Comparison of ENCODE assay signal across 34 cellular contexts in the genomic region with DNA sequence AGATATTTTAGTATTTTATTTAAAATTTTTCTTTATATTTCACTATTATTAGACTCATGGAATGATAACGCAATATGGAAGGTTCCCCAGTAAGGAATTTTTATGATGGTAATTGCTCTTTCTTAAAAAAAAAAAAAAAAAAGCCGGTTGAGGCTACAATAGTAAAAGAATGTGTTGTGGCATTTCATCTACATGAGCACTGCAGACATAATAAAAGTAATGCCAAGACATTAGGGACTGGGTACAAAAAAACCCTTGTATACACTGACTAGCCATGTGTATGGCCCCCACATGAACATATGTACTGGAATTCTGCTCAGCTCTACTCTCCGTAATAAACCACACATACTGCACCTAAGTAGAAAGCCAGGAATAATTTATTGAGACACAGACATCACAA.
DNase-seq lines count a peak whose midpoint lies in the region; ATAC-seq, FAIRE-seq and TF ChIP-seq lines count a peak whose summit lies in the region.
"Had no signal": no experiment of that assay in that cellular context is flagged by ENCODE, and none has a peak within 500 bp of the region (broad histone marks: within the 10 kb centered on the region; RNA-seq: fewer than 3 reads in every experiment).

No MANE protein-coding gene starts in this region.

- CTCF ChIA-PET in AG04449 (lab: Yijun Ruan, JAX), result interaction anchor here (2.7 kb wide), 1 partner anchor 453 kb away, joined by 12 read pairs; no protein-coding TSS in a partner anchor

- ATAC-seq in HG03442 (IDR thresholded peaks at IDR 0.05; ENCODE audit: unreplicated experiment), result no peak
- ATAC-seq: activated CD4-positive, CD25-positive, alpha-beta regulatory T cell treated with anti-CD3 and anti-CD28 coated beads, Interleukin-2, amount 50 U/mL, for 24 hours; activated CD8-positive, alpha-beta memory T cell treated with anti-CD3 and anti-CD28 coated beads, Interleukin-2, amount 10 ng/mL, durations not matched to agents 7 days and 5 days; CD8-positive, alpha-beta T cell; PC-3; T-helper 17 cell; upper lobe of right lung had no signal

- H3K36me3 ChIP-seq in astrocyte (ENCODE audit: insufficient read depth, low read length), result peaks cover 16% of the 10 kb centered on the region
- H3K36me3 ChIP-seq in hepatocyte (replicated peaks; ENCODE audit: insufficient read depth, low read depth), result no peaks in the 10 kb centered on the region
- H3K36me3 ChIP-seq: brain microvascular endothelial cell, neutrophil, prostate gland, upper lobe of right lung had no signal

- H3K9ac ChIP-seq in astrocyte (ENCODE audit: low read length), result no peak overlapping the region

- no peak overlapping the region for H2AFZ ChIP-seq in astrocyte (ENCODE audit: low read depth, low read length)
- H2AFZ ChIP-seq in hepatocyte, result no peak overlapping the region

- H3K27ac ChIP-seq in astrocyte (ENCODE audit: low read depth, low read length) (no peak overlapping the region), hepatocyte (no peak overlapping the region)
- H3K27ac ChIP-seq: HL-60, neutrophil, prostate gland, upper lobe of right lung had no signal

- H3K79me2 ChIP-seq in astrocyte (ENCODE audit: insufficient read depth, low read length), result no peaks in the 10 kb centered on the region
- H3K79me2 ChIP-seq in hepatocyte, result no peaks in the 10 kb centered on the region

- WGBS in hepatocyte (ENCODE audit: low lambda C conversion rate, missing lambda C conversion rate), result 57% methylated on average over 3 of the region's 3 CpGs

- no peaks in the 10 kb centered on the region for H3K9me2 ChIP-seq in hepatocyte (replicated peaks; ENCODE audit: insufficient read depth)

- peaks cover 17% of the 10 kb centered on the region for H3K4me1 Mint-ChIP-seq in astrocyte (ENCODE audit: low read depth, unreplicated experiment)
- H3K4me1 Mint-ChIP-seq: activated CD8-positive, alpha-beta memory T cell treated with anti-CD3 and anti-CD28 coated beads, Interleukin-2, amount 10 ng/mL, durations not matched to agents 7 days and 5 days; naive B cell had no signal

- peak; percentile 34 for DNase-seq in AG04449 (ENCODE audit: low read depth, low spot score)
- peak; percentile 21 for DNase-seq in GM04503 (ENCODE audit: low read depth)
- DNase-seq in astrocyte (ENCODE audit: low read depth), result peak; percentile 64
- DNase-seq in hepatocyte (ENCODE audit: low spot score), result no peak
- no peak for DNase-seq in NCI-H187 treated with DMSO at 0.1 percent for 48 hours (lab: John Stamatoyannopoulos, UW)
- DNase-seq in posterior cingulate gyrus, result no peak
- no peak for DNase-seq in inferior parietal cortex (ENCODE audit: extremely low spot score)
- DNase-seq: 8988T; activated CD4-positive, alpha-beta T cell treated with anti-CD3 and anti-CD28 coated beads, Interleukin-2, amount 50 U/mL, for 4 hours; activated CD8-positive, alpha-beta memory T cell treated with anti-CD3 and anti-CD28 coated beads, Interleukin-2, amount 10 ng/mL, durations not matched to agents 7 days and 5 days; activated gamma-delta T cell treated with Interleukin-2 at 50 U/mL for 16 hours; activated naive CD8-positive, alpha-beta T cell treated with anti-CD3 and anti-CD28 coated beads, Interleukin-2, amount 10 ng/mL, durations not matched to agents 7 days and 5 days; activated T-cell treated with anti-CD3 and anti-CD28 coated beads, Interleukin-2, amount 50 U/mL, for 48 hours; CD8-positive, alpha-beta T cell; effector CD4-positive, alpha-beta T cell; glutamatergic neuron; H9; kidney; midbrain; naive B cell; NCI-H1417; NCI-H2029 treated with DMSO at 0.1 percent for 48 hours; NCI-H524 treated with DMSO at 0.1 percent for 48 hours; PC-3; stimulated activated naive CD4-positive, alpha-beta T cell; T-helper 17 cell; upper lobe of right lung had no signal

- no peak overlapping the region for H3K4me3 ChIP-seq in AG04449 (ENCODE audit: low read depth, low read length)
- H3K4me3 ChIP-seq in astrocyte (ENCODE audit: insufficient read depth, low read depth, low read length), result no peak overlapping the region
- H3K4me3 ChIP-seq in hepatocyte, result no peak overlapping the region
- H3K4me3 ChIP-seq: prostate gland, upper lobe of right lung had no signal

- peak; percentile 56 for FAIRE-seq in astrocyte (lab: Jason Lieb, UNC)
- FAIRE-seq: TTC549 had no signal

- no peak overlapping the region for H3K4me3 Mint-ChIP-seq in astrocyte (ENCODE audit: unreplicated experiment)
- H3K4me3 Mint-ChIP-seq: activated CD8-positive, alpha-beta memory T cell treated with anti-CD3 and anti-CD28 coated beads, Interleukin-2, amount 10 ng/mL, durations not matched to agents 7 days and 5 days; activated naive CD8-positive, alpha-beta T cell treated with anti-CD3 and anti-CD28 coated beads, Interleukin-2, amount 10 ng/mL, durations not matched to agents 7 days and 5 days; CD8-positive, alpha-beta T cell; H9; T-helper 17 cell had no signal

- H3K27me3 ChIP-seq in astrocyte (ENCODE audit: insufficient read depth, low read length), result no peaks in the 10 kb centered on the region
- H3K27me3 ChIP-seq in hepatocyte, result no peaks in the 10 kb centered on the region
- H3K27me3 ChIP-seq: brain microvascular endothelial cell, neutrophil, upper lobe of right lung had no signal

- peak overlapping the region; percentile 7 for H3K4me2 ChIP-seq in astrocyte (ENCODE audit: low read length)
- peak overlapping the region; percentile 71 for H3K4me2 ChIP-seq in hepatocyte

- no peak overlapping the region for H3K27ac Mint-ChIP-seq in astrocyte (ENCODE audit: unreplicated experiment)
- H3K27ac Mint-ChIP-seq: activated CD8-positive, alpha-beta memory T cell treated with anti-CD3 and anti-CD28 coated beads, Interleukin-2, amount 10 ng/mL, durations not matched to agents 7 days and 5 days; activated naive CD8-positive, alpha-beta T cell treated with anti-CD3 and anti-CD28 coated beads, Interleukin-2, amount 10 ng/mL, durations not matched to agents 7 days and 5 days; CD8-positive, alpha-beta T cell; naive B cell; T-helper 17 cell had no signal

- TF ChIP-seq CTCF in AG04449 (IDR thresholded peaks at IDR 0.05; ENCODE audit: insufficient read depth, low read length, missing control alignments) (no peak), astrocyte (IDR thresholded peaks at IDR 0.05; ENCODE audit: insufficient read depth, low read depth, low read length) (no peak), hepatocyte (IDR thresholded peaks at IDR 0.05; ENCODE audit: poor library complexity) (no peak)

- H4K20me1 ChIP-seq in astrocyte (ENCODE audit: insufficient read depth, low read length), result no peaks in the 10 kb centered on the region
- H4K20me1 ChIP-seq in hepatocyte (ENCODE audit: insufficient read depth, poor library complexity, severe bottlenecking), result no peaks in the 10 kb centered on the region

- H3K36me3 Mint-ChIP-seq in astrocyte (ENCODE audit: low read depth, unreplicated experiment), result peaks cover 16% of the 10 kb centered on the region
- H3K36me3 Mint-ChIP-seq: activated naive CD8-positive, alpha-beta T cell treated with anti-CD3 and anti-CD28 coated beads, Interleukin-2, amount 10 ng/mL, durations not matched to agents 7 days and 5 days had no signal

- no peaks in the 10 kb centered on the region for H3K27me3 Mint-ChIP-seq in astrocyte (ENCODE audit: low read depth, unreplicated experiment)
- H3K27me3 Mint-ChIP-seq: activated CD8-positive, alpha-beta memory T cell treated with anti-CD3 and anti-CD28 coated beads, Interleukin-2, amount 10 ng/mL, durations not matched to agents 7 days and 5 days; activated naive CD8-positive, alpha-beta T cell treated with anti-CD3 and anti-CD28 coated beads, Interleukin-2, amount 10 ng/mL, durations not matched to agents 7 days and 5 days; naive B cell had no signal

- H3K4me1 ChIP-seq in astrocyte (ENCODE audit: insufficient read depth, low read length), result peaks cover 14% of the 10 kb centered on the region
- peaks cover 17% of the 10 kb centered on the region for H3K4me1 ChIP-seq in hepatocyte (ENCODE audit: insufficient read depth)
- H3K4me1 ChIP-seq: prostate gland, upper lobe of right lung had no signal

- H3K9me3 ChIP-seq in astrocyte (ENCODE audit: insufficient read depth, low read depth, low read length) (no peaks in the 10 kb centered on the region), hepatocyte (ENCODE audit: low read depth) (no peaks in the 10 kb centered on the region)
- H3K9me3 ChIP-seq: neutrophil, prostate gland, upper lobe of right lung had no signal

- no peaks in the 10 kb centered on the region for H3K9me3 Mint-ChIP-seq in astrocyte (ENCODE audit: unreplicated experiment)
- H3K9me3 Mint-ChIP-seq: activated naive CD8-positive, alpha-beta T cell treated with anti-CD3 and anti-CD28 coated beads, Interleukin-2, amount 10 ng/mL, durations not matched to agents 7 days and 5 days; CD8-positive, alpha-beta T cell had no signal

- POLR2A ChIA-PET in AG04449 (lab: Yijun Ruan, JAX), result interaction anchor here (0.6 kb wide), 1 partner anchor 448 kb away, joined by 5 read pairs; no protein-coding TSS in a partner anchor

- intact Hi-C loops in posterior cingulate gyrus (cut with DNase I), result no loop called here

Comparison
In these comparisons a context has a peak if more than half of its experiments do, and no peak if none do; other contexts are left out.
1. DNase-seq: peak in AG04449 (single experiment), GM04503 (single experiment) and astrocyte (single experiment); none in hepatocyte (single experiment), NCI-H187 treated with DMSO at 0.1 percent for 48 hours (single experiment), posterior cingulate gyrus (0 of 10) and inferior parietal cortex (single experiment).